In the genomic region with DNA sequence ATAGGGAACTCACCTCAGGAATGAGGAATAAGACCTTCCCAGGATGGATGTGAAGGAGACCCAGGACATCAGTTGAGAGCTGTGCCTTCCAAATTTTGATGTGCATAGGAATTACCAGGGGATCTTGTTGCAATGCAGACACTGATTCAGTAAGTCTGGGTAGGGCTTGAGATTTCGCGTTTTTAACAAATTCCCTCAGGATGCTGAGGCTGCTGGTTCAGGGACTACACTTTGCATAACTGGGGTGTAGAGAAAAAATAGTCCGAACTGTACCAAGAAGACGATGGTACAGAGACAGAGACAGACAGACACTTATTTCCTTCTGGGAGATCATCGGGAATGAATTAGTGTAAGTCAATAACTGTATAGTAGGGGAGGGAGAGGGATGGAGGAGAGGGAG, we compare ENCODE assay signal across 1 cellular context.
TF ChIP-seq lines count a peak whose summit lies in the region.

No MANE protein-coding gene starts in this region.

TF ChIP-seq in liver, 16 proteins besides CTCF, POLR2A, EP300 and RAD21 (continued from another document):
- no peak for TF ChIP-seq FOXA2 (IDR thresholded peaks at IDR 0.05)
- TF ChIP-seq GABPA (IDR thresholded peaks at IDR 0.05 in 1 of 2, conservative IDR thresholded peaks at IDR 0.05 in 1 of 2) = no peak
TF ChIP-seq in liver: peak in this region for 0.
